23 cellular contexts compared by ENCODE assay signal in genomic region chr13:46043647-46044046, GRCh38.
"Had no signal": no experiment of that assay in that cellular context is flagged by ENCODE, and none has a peak within 500 bp of the region (broad histone marks: within the 10 kb centered on the region; RNA-seq: fewer than 3 reads in every experiment).

No MANE protein-coding gene starts in this region.

- H3K4me1 ChIP-seq: SJSA1 had no signal

- H3K9me3 ChIP-seq: SJSA1 had no signal

- FAIRE-seq: HTR-8/SVneo, RCC 7860 had no signal

- H3K4me3 ChIP-seq: SJSA1, SK-N-MC had no signal

- H3K27me3 ChIP-seq: SJSA1 had no signal

- H3K27ac ChIP-seq: HL-60, KMS-11, SJSA1 had no signal

- H3K9ac ChIP-seq: KMS-11 had no signal

- H3K4me2 ChIP-seq: KMS-11 had no signal

- DNase-seq: Kasumi-1, MV-4-11, NCI-H1092, NCI-H1105 treated with DMSO at 0.1 percent for 48 hours, NCI-H1417 treated with DMSO at 0.1 percent for 48 hours, NCI-H146, NCI-H1694 treated with DMSO at 0.1 percent for 48 hours, NCI-H1930, NCI-H2081, NCI-H2107, NCI-H2227 treated with DMSO at 0.1 percent for 48 hours, NCI-H524, NCI-H69, NCI-H774, Right ventricle myocardium superior, RPMI8226, SIG-M5 had no signal
